In genomic region chr2:18117592-18117991, GRCh38 we compare ENCODE assay signal across 8 cellular contexts.
DNase-seq lines count a peak whose midpoint lies in the region; ATAC-seq, FAIRE-seq and TF ChIP-seq lines count a peak whose summit lies in the region.

No MANE protein-coding gene starts in this region.

- no peaks in the 10 kb centered on the region for H4K20me1 ChIP-seq in KMS-11 (ENCODE audit: insufficient read depth)

- intact Hi-C loops in activated naive CD4-positive, alpha-beta T cell treated with anti-CD3 and anti-CD28 coated beads for 36 hours (cut with micrococcal nuclease) = loop anchor here (1.0 to 10.0 kb wide), 2 partner anchors 257 to 266 kb away; no protein-coding TSS in a partner anchor

- H3K4me3 ChIP-seq in KMS-11 (IDR thresholded peaks at IDR 0.05; ENCODE audit: insufficient read depth, low read depth, low read length) = no peak overlapping the region
- no peak overlapping the region for H3K4me3 ChIP-seq in WI38 (ENCODE audit: low read depth, low read length)

- H3K36me3 ChIP-seq in KMS-11 (ENCODE audit: insufficient read depth) = no peaks in the 10 kb centered on the region

- DNase-seq in activated naive CD4-positive, alpha-beta T cell treated with anti-CD3 and anti-CD28 coated beads for 36 hours = peak; percentile 43
- no peak for DNase-seq in activated naive CD4-positive, alpha-beta T cell (lab: John Stamatoyannopoulos, UW)
- DNase-seq in H54 (ENCODE audit: insufficient read length, low spot score) (peak; percentile 15), left lobe of liver (ENCODE audit: low spot score) (no peak), CD1c-positive myeloid dendritic cell (ENCODE audit: extremely low spot score) (no peak), inferior parietal cortex (ENCODE audit: extremely low spot score) (no peak)

- CTCF ChIA-PET in activated naive CD4-positive, alpha-beta T cell treated with anti-CD3 and anti-CD28 coated beads for 36 hours (lab: Charles Lee) = interaction anchor here (0.6 to 1.8 kb wide), 3 partner anchors 14 to 62 kb away, joined by 3 to 7 read pairs (median 4); no protein-coding TSS in a partner anchor

- no peaks in the 10 kb centered on the region for H3K4me1 ChIP-seq in KMS-11 (ENCODE audit: low read depth, poor library complexity, severe bottlenecking)

- no peak for TF ChIP-seq POLR2A in H54 (IDR thresholded peaks at IDR 0.05; ENCODE audit: low read depth, low read length)

- peak; percentile 82 for ATAC-seq in left lobe of liver

- no peak overlapping the region for H3K4me2 ChIP-seq in KMS-11

- H3K9me3 Mint-ChIP-seq in activated naive CD4-positive, alpha-beta T cell treated with anti-CD3 and anti-CD28 coated beads for 36 hours = no peaks in the 10 kb centered on the region

- no peaks in the 10 kb centered on the region for H3K79me2 ChIP-seq in KMS-11 (ENCODE audit: insufficient read depth, low read depth)

- H3K4me3 Mint-ChIP-seq in activated naive CD4-positive, alpha-beta T cell treated with anti-CD3 and anti-CD28 coated beads for 36 hours = no peak overlapping the region

- FAIRE-seq in H54 (lab: Jason Lieb, UNC) = no peak

- TF ChIP-seq CTCF in KMS-11 (conservative IDR thresholded peaks at IDR 0.05; ENCODE audit: low read depth, low read length) (peak; percentile 67), WI38 (IDR thresholded peaks at IDR 0.05; ENCODE audit: low read depth, low read length) (peak; percentile 41; the same call in 1 of the 2 replicates)

- H3K27ac ChIP-seq in KMS-11 = no peak overlapping the region

- H3K27me3 Mint-ChIP-seq in activated naive CD4-positive, alpha-beta T cell treated with anti-CD3 and anti-CD28 coated beads for 36 hours (ENCODE audit: low read depth) = peaks cover 13% of the 10 kb centered on the region

- no peaks in the 10 kb centered on the region for H3K36me3 Mint-ChIP-seq in activated naive CD4-positive, alpha-beta T cell treated with anti-CD3 and anti-CD28 coated beads for 36 hours (ENCODE audit: low read depth)

- no peaks in the 10 kb centered on the region for H3K27me3 ChIP-seq in KMS-11 (ENCODE audit: insufficient read depth, low read depth)

- H3K27ac Mint-ChIP-seq in activated naive CD4-positive, alpha-beta T cell treated with anti-CD3 and anti-CD28 coated beads for 36 hours = no peak overlapping the region

- no peak overlapping the region for H2AFZ ChIP-seq in KMS-11 (ENCODE audit: low read depth)

- no peak overlapping the region for H3K9ac ChIP-seq in KMS-11

- no peaks in the 10 kb centered on the region for H3K4me1 Mint-ChIP-seq in activated naive CD4-positive, alpha-beta T cell treated with anti-CD3 and anti-CD28 coated beads for 36 hours (ENCODE audit: low read depth)

Comparison
In these comparisons a context has a peak if more than half of its experiments do, and no peak if none do; other contexts are left out.
1. DNase-seq: peak in activated naive CD4-positive, alpha-beta T cell treated with anti-CD3 and anti-CD28 coated beads for 36 hours (single experiment) and H54 (single experiment); none in activated naive CD4-positive, alpha-beta T cell (0 of 4), left lobe of liver (single experiment), CD1c-positive myeloid dendritic cell (single experiment) and inferior parietal cortex (single experiment).